Comparison of ENCODE assay signal across 33 cellular contexts in the genomic region with DNA sequence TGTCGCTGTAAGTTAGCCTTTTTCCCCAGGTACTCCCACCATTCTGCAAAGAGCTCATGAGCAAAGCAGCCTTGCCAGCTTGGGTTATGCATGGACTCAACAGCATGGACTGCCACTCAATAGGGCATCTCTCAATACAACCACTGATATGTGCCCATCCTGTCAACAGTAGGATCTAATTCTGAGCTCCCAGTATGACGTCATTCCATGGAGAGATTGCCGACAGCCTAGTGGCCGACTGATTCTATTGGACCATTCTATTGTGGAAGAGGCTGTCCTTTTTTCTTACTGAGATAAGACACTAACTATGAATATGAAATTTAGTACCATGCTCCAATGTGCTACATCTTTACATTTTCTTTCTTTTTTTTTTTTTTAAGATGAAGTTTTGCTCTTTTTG.
A peak's percentile ranks its signal among the peaks of the same experiment; 100 is the strongest.
DNase-seq lines count a peak whose midpoint lies in the region; ATAC-seq, FAIRE-seq and TF ChIP-seq lines count a peak whose summit lies in the region.
"Had no signal": no experiment of that assay in that cellular context is flagged by ENCODE, and none has a peak within 500 bp of the region (broad histone marks: within the 10 kb centered on the region; RNA-seq: fewer than 3 reads in every experiment).

No MANE protein-coding gene starts in this region.

- ATAC-seq in HepG2 (no peak), right lobe of liver (no peak), K562 (no peak), HG02870 (IDR thresholded peaks at IDR 0.05; ENCODE audit: unreplicated experiment) (no peak)
- ATAC-seq: A549; CD8-positive, alpha-beta T cell had no signal

- H3K4me3 ChIP-seq in HepG2 (replicated peaks in 1 of 3; ENCODE audit: insufficient read depth in 1 of 3, low read depth in 2 of 3, low read length in 3 of 3): no peak overlapping the region
- H3K4me3 ChIP-seq in right lobe of liver: no peak overlapping the region
- H3K4me3 ChIP-seq in HEK293 (ENCODE audit: low read depth, low read length): no peak overlapping the region
- no peak overlapping the region for H3K4me3 ChIP-seq in K562
- H3K4me3 ChIP-seq: A549; BLaER1; BLaER1 treated with 17β-estradiol and CSF1 and Interleukin-3, amounts not matched to agents 10 nM and 100 nM had no signal

- no peaks in the 10 kb centered on the region for H3K27me3 ChIP-seq in HepG2 (ENCODE audit: control insufficient read depth in 1 of 2, insufficient read depth in 2 of 2, low read length in 2 of 2)
- H3K27me3 ChIP-seq in right lobe of liver: no peaks in the 10 kb centered on the region
- no peaks in the 10 kb centered on the region for H3K27me3 ChIP-seq in K562 (ENCODE audit: control insufficient read depth in 2 of 2, insufficient read depth in 2 of 2, low read length in 2 of 2)
- H3K27me3 ChIP-seq: BE2C; BLaER1; BLaER1 treated with 17β-estradiol and CSF1 and Interleukin-3, amounts not matched to agents 10 nM and 100 nM had no signal

- H3K9ac ChIP-seq in HepG2 (ENCODE audit: insufficient read depth, low read depth, low read length) (no peak overlapping the region), K562 (ENCODE audit: insufficient read depth in 1 of 2, low read depth in 2 of 2, low read length in 2 of 2) (no peak overlapping the region)
- H3K9ac ChIP-seq: BLaER1; BLaER1 treated with 17β-estradiol and CSF1 and Interleukin-3, amounts not matched to agents 10 nM and 100 nM had no signal

- H3K9me3 ChIP-seq in HepG2 (ENCODE audit: low read length) (peaks cover 3% of the 10 kb centered on the region; the same call in 1 of the 2 replicates), right lobe of liver (no peaks in the 10 kb centered on the region), HEK293 (ENCODE audit: control insufficient read depth, insufficient read depth, low read depth, low read length) (no peaks in the 10 kb centered on the region), K562 (replicated peaks; ENCODE audit: control insufficient read depth, insufficient read depth, low read depth, low read length) (no peaks in the 10 kb centered on the region)
- H3K9me3 ChIP-seq: A549; BE2C; BLaER1; BLaER1 treated with 17β-estradiol and CSF1 and Interleukin-3, amounts not matched to agents 10 nM and 100 nM; Caco-2 had no signal

- no peak overlapping the region for H2AFZ ChIP-seq in HepG2 (ENCODE audit: low read length)
- no peak overlapping the region for H2AFZ ChIP-seq in K562 (ENCODE audit: low read depth, low read length)

- no peak for TF ChIP-seq POLR2A in HepG2 (IDR thresholded peaks at IDR 0.05; ENCODE audit: insufficient read depth in 1 of 2, low read depth in 2 of 2, low read length in 2 of 2)
- TF ChIP-seq POLR2A in right lobe of liver (IDR thresholded peaks at IDR 0.05): no peak
- no peak for TF ChIP-seq POLR2A in K562 (conservative IDR thresholded peaks at IDR 0.05)

- FAIRE-seq in HepG2 (lab: Jason Lieb, UNC): no peak
- no peak for FAIRE-seq in K562 (lab: Jason Lieb, UNC)
- FAIRE-seq: A204.1, A549, D721Med had no signal

- TF ChIP-seq RAD21 in HepG2 (CRISPR knock-in tag; IDR thresholded peaks at IDR 0.05) (no peak), K562 (CRISPR knock-in tag; conservative IDR thresholded peaks at IDR 0.05 in 1 of 2, IDR thresholded peaks at IDR 0.05 in 1 of 2) (no peak)

- H3K9me1 ChIP-seq in K562 (ENCODE audit: control insufficient read depth, insufficient read depth, low read length): no peaks in the 10 kb centered on the region

- no peak for DNase-seq in HepG2 (ENCODE audit: low spot score)
- no peak for DNase-seq in right lobe of liver
- DNase-seq in K562 (ENCODE audit: extremely low read depth in 1 of 4, low spot score in 3 of 4): no peak
- no peak for DNase-seq in activated CD8-positive, alpha-beta memory T cell treated with anti-CD3 and anti-CD28 coated beads for 24 hours
- DNase-seq: 8988T; ACHN; AML-193; BE2C; C1 segment of cervical spinal cord; Caco-2; Calu3; CD4-positive, alpha-beta memory T cell; CD4-positive, alpha-beta T cell; CD4-positive, CD25-positive, alpha-beta regulatory T cell; CD8-positive, alpha-beta memory T cell; CD8-positive, alpha-beta T cell; COR-L47; DMS 273 treated with DMSO at 0.1 percent for 48 hours; DMS153; DMS53; DMS79; DMS79 treated with DMSO at 0.1 percent for 48 hours; DND-41; EL had no signal

- H4K20me1 ChIP-seq in HepG2 (ENCODE audit: insufficient read depth, low read length) (no peaks in the 10 kb centered on the region), K562 (replicated peaks; ENCODE audit: control insufficient read depth, insufficient read depth, low read length) (no peaks in the 10 kb centered on the region)
- H4K20me1 ChIP-seq: BLaER1; BLaER1 treated with 17β-estradiol and CSF1 and Interleukin-3, amounts not matched to agents 10 nM and 100 nM had no signal

- H3K36me3 ChIP-seq in HepG2 (replicated peaks in 1 of 2; ENCODE audit: control insufficient read depth in 1 of 2, insufficient read depth in 2 of 2, low read length in 2 of 2) (no peaks in the 10 kb centered on the region), right lobe of liver (no peaks in the 10 kb centered on the region), HEK293 (ENCODE audit: control insufficient read depth in 2 of 2, insufficient read depth in 1 of 2, low read length in 2 of 2) (no peaks in the 10 kb centered on the region), K562 (ENCODE audit: control insufficient read depth, insufficient read depth, low read length) (no peaks in the 10 kb centered on the region)
- H3K36me3 ChIP-seq: BE2C; BLaER1; BLaER1 treated with 17β-estradiol and CSF1 and Interleukin-3, amounts not matched to agents 10 nM and 100 nM had no signal

- no peak for TF ChIP-seq EP300 in HepG2 (IDR thresholded peaks at IDR 0.05; ENCODE audit: low read depth in 2 of 2, low read length in 2 of 2)
- TF ChIP-seq EP300 in HepG2 (CRISPR knock-in tag; IDR thresholded peaks at IDR 0.05; ENCODE audit: borderline replicate concordance): no peak
- TF ChIP-seq EP300 in K562 (IDR thresholded peaks at IDR 0.05; ENCODE audit: low read length): no peak

- CTCF ChIA-PET in HepG2 (lab: Yijun Ruan, JAX; ENCODE audit: low intra/inter-chr PET ratio, low total read pairs): no interaction called here
- CTCF ChIA-PET in HEK293 (lab: Yijun Ruan, JAX): interaction anchor here (0.6 kb wide), 1 partner anchor 88 kb away, joined by 4 read pairs; no protein-coding TSS in a partner anchor
- CTCF ChIA-PET in K562 (lab: Yijun Ruan, JAX; ENCODE audit: low intra/inter-chr PET ratio): no interaction called here

- H3K4me2 ChIP-seq in HepG2 (ENCODE audit: low read depth, low read length): no peak overlapping the region
- no peak overlapping the region for H3K4me2 ChIP-seq in K562 (ENCODE audit: insufficient read depth, low read length)
- H3K4me2 ChIP-seq: A549; BLaER1; BLaER1 treated with 17β-estradiol and CSF1 and Interleukin-3, amounts not matched to agents 10 nM and 100 nM had no signal

- in situ Hi-C loops in HepG2 (cut with HindIII; ENCODE audit: extremely low pct_ligation_motif_present, low pct_unique_long_range_greater_than_20kb) (no loop called here), K562 (cut with MboI) (no loop called here)

- H3K4me1 ChIP-seq in HepG2 (ENCODE audit: insufficient read depth, low read length) (no peaks in the 10 kb centered on the region), right lobe of liver (no peaks in the 10 kb centered on the region), HEK293 (ENCODE audit: control insufficient read depth, insufficient read depth, low read length) (no peaks in the 10 kb centered on the region), K562 (replicated peaks in 1 of 2; ENCODE audit: control insufficient read depth in 2 of 2, insufficient read depth in 2 of 2, low read length in 2 of 2) (no peaks in the 10 kb centered on the region)
- H3K4me1 ChIP-seq: A549; BE2C; BLaER1; BLaER1 treated with 17β-estradiol and CSF1 and Interleukin-3, amounts not matched to agents 10 nM and 100 nM; Caco-2 had no signal

- WGBS in HepG2 (ENCODE audit: low lambda C conversion rate): 4% methylated on average over 3 of the region's 4 CpGs
- 50% methylated on average over 4 of the region's 4 CpGs for WGBS in right lobe of liver (ENCODE audit: insufficient coverage, low coverage, low lambda C conversion rate, missing lambda C conversion rate)
- 9% methylated on average over 4 of the region's 4 CpGs for WGBS in K562 (ENCODE audit: insufficient coverage, low coverage, missing lambda C conversion rate)

- no TSS peak for BruUV-seq in HepG2 (replicated peaks; lab: Mats Ljungman, UMichigan)
- no TSS peak for BruUV-seq in K562 (replicated peaks; lab: Mats Ljungman, UMichigan)

- H3K79me2 ChIP-seq in HepG2 (ENCODE audit: insufficient read depth, low read length) (no peaks in the 10 kb centered on the region), K562 (ENCODE audit: control insufficient read depth, insufficient read depth, low read length) (no peaks in the 10 kb centered on the region)

- TF ChIP-seq CTCF in HepG2 (CRISPR knock-in tag; IDR thresholded peaks at IDR 0.05): no peak
- no peak for TF ChIP-seq CTCF in right lobe of liver (IDR thresholded peaks at IDR 0.05)
- TF ChIP-seq CTCF in HEK293 (tag by site-specific recombination; IDR thresholded peaks at IDR 0.05): no peak
- no peak for TF ChIP-seq CTCF in K562 (IDR thresholded peaks at IDR 0.05 in 2 of 3, conservative IDR thresholded peaks at IDR 0.05 in 1 of 3; ENCODE audit: insufficient read depth in 2 of 3, low read depth in 1 of 3, low read length in 3 of 3)

- intact Hi-C loops in HepG2 (cut with micrococcal nuclease; ENCODE audit: unreplicated experiment): no loop called here
- intact Hi-C loops in right lobe of liver (cut with DNase I): no loop called here
- intact Hi-C loops in K562 (cut with micrococcal nuclease): no loop called here

- POLR2A ChIA-PET in HepG2 (lab: Yijun Ruan, JAX): no interaction called here
- POLR2A ChIA-PET in HEK293 (lab: Yijun Ruan, JAX): no interaction called here
- POLR2A ChIA-PET in K562 (lab: Yijun Ruan, JAX): no interaction called here

- no peak overlapping the region for H3K27ac ChIP-seq in HepG2 (ENCODE audit: extremely low read length, insufficient read depth, low read length)
- no peak overlapping the region for H3K27ac ChIP-seq in right lobe of liver
- H3K27ac ChIP-seq in HEK293 (ENCODE audit: extremely low read depth, low read depth, low read length): no peak overlapping the region
- H3K27ac ChIP-seq in K562 (ENCODE audit: extremely low read depth, low read depth, low read length): no peak overlapping the region
- H3K27ac ChIP-seq: 22Rv1; A549; BLaER1; BLaER1 treated with 17β-estradiol and CSF1 and Interleukin-3, amounts not matched to agents 10 nM and 100 nM; C4-2B had no signal

TF ChIP-seq in HepG2, 621 proteins besides CTCF, POLR2A, EP300 and RAD21 (continues in another document):
- TF ChIP-seq ATF7 (IDR thresholded peaks at IDR 0.05) (peak; percentile 98), ATF7 (CRISPR knock-in tag; IDR thresholded peaks at IDR 0.05) (no peak)

TF ChIP-seq in HEK293, 187 proteins besides CTCF, POLR2A, EP300 and RAD21 (continues in another document):
- TF ChIP-seq ZNF510 (tag by site-specific recombination; IDR thresholded peaks at IDR 0.05; ENCODE audit: insufficient replicate concordance): no peak
